In the genomic region with DNA sequence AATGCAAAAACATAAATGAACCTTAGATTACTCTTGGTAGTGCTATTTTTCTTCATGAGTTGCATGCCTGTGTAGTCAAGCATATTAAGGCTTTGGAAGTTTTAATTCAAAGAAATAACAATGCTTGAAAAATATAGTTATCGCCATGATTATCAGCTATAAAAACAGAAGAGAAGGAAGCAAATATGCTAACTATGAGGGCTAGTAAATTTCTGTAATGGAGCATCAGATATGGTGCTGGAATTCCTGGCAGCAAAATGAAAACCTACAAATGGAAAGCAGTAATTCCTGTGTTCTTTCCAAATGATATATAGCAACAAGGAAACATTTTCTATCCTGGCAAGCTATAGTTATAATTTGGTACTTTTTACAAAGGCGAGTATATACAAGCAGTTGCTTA, we compare ENCODE assay signal across 17 cellular contexts. TPM values are rescaled to one million over a fixed set of nuclear protein-coding genes. Genes with fewer than 3 reads are reported as not detected.
DNase-seq lines count a peak whose midpoint lies in the region; ATAC-seq and TF ChIP-seq lines count a peak whose summit lies in the region.
"Had no signal": no experiment of that assay in that cellular context is flagged by ENCODE, and none has a peak within 500 bp of the region (broad histone marks: within the 10 kb centered on the region; RNA-seq: fewer than 3 reads in every experiment).

No MANE protein-coding gene starts in this region.

- ATAC-seq in SK-N-SH treated with all-trans-retinoic acid at 6 μM for 48 hours: peak; percentile 30; the same call in 1 of the 3 replicates
- ATAC-seq in left lung: no peak

- peaks cover 0 to 19% of the 10 kb centered on the region in 2 donors for H3K36me3 ChIP-seq in left lung

- no peaks in the 10 kb centered on the region for H3K4me1 ChIP-seq in left lung
- H3K4me1 ChIP-seq: BLaER1 treated with 17β-estradiol and CSF1 and Interleukin-3, amounts not matched to agents 10 nM and 100 nM had no signal

- no peak overlapping the region for H3K4me3 ChIP-seq in fibroblast of pulmonary artery (replicated peaks; ENCODE audit: low read depth, low read length)
- no peak overlapping the region for H3K4me3 ChIP-seq in left lung
- H3K4me3 ChIP-seq: BLaER1 treated with 17β-estradiol and CSF1 and Interleukin-3, amounts not matched to agents 10 nM and 100 nM; SK-N-MC had no signal

- intact Hi-C loops in left lung (cut with DNase I): no loop called here

- no peak for TF ChIP-seq CTCF in fibroblast of pulmonary artery (IDR thresholded peaks at IDR 0.05; ENCODE audit: low read length, missing control alignments)
- TF ChIP-seq CTCF in left lung (IDR thresholded peaks at IDR 0.05): no peak

- no peak overlapping the region for H3K27ac ChIP-seq in left lung
- H3K27ac ChIP-seq: BLaER1 treated with 17β-estradiol and CSF1 and Interleukin-3, amounts not matched to agents 10 nM and 100 nM; SK-N-MC had no signal

- H3K27me3 ChIP-seq in left lung: no peaks in the 10 kb centered on the region
- H3K27me3 ChIP-seq: BLaER1 treated with 17β-estradiol and CSF1 and Interleukin-3, amounts not matched to agents 10 nM and 100 nM had no signal

- DNase-seq in GM03348 (ENCODE audit: low spot score) (peak; percentile 9), fibroblast of pulmonary artery (ENCODE audit: low read depth) (peak; percentile 34), non-pigmented ciliary epithelial cell (ENCODE audit: low read depth) (peak; percentile 8), NCI-H1436 (lab: John Stamatoyannopoulos, UW) (no peak), NCI-H2171 (lab: John Stamatoyannopoulos, UW) (no peak), left lung (no peak)
- DNase-seq in stimulated activated CD4-positive, alpha-beta T cell treated with anti-CD3 and anti-CD28 coated beads, Interleukin-12 subunit alpha, Interleukin-12 subunit beta, amount 100 ng/mL, for 4 hours: no peak
- DNase-seq: CD8-positive, alpha-beta memory T cell; DND-41; H9; NCI-H1417 treated with DMSO at 0.1 percent for 48 hours; NCI-H2029; NCI-H446 treated with DMSO at 0.1 percent for 48 hours; SHP77 had no signal

- no peaks in the 10 kb centered on the region for H3K9me3 ChIP-seq in left lung
- H3K9me3 ChIP-seq: BLaER1 treated with 17β-estradiol and CSF1 and Interleukin-3, amounts not matched to agents 10 nM and 100 nM had no signal

TF ChIP-seq in SK-N-SH treated with all-trans-retinoic acid at 6 μM for 48 hours, 23 proteins besides CTCF, POLR2A, EP300 and RAD21:
- TF ChIP-seq GLIS3 (CRISPR knock-in tag; IDR thresholded peaks at IDR 0.05): no peak
- no peak for TF ChIP-seq TOX (CRISPR knock-in tag; IDR thresholded peaks at IDR 0.05; ENCODE audit: borderline replicate concordance)
- no peak for TF ChIP-seq ARNTL (CRISPR knock-in tag; IDR thresholded peaks at IDR 0.05; ENCODE audit: borderline replicate concordance, low read depth)
- TF ChIP-seq, protein P1, sequence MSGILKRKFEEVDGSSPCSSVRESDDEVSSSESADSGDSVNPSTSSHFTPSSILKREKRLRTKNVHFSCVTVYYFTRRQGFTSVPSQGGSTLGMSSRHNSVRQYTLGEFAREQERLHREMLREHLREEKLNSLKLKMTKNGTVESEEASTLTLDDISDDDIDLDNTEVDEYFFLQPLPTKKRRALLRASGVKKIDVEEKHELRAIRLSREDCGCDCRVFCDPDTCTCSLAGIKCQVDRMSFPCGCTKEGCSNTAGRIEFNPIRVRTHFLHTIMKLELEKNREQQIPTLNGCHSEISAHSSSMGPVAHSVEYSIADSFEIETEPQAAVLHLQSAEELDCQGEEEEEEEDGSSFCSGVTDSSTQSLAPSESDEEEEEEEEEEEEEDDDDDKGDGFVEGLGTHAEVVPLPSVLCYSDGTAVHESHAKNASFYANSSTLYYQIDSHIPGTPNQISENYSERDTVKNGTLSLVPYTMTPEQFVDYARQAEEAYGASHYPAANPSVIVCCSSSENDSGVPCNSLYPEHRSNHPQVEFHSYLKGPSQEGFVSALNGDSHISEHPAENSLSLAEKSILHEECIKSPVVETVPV (CRISPR knock-in tag; IDR thresholded peaks at IDR 0.05): no peak
- TF ChIP-seq ISL1 (CRISPR knock-in tag; IDR thresholded peaks at IDR 0.05): peak; percentile 92

RNA-seq across cellular contexts. Expression of gene DOP1A, which starts 29.7 kb away (rescaled TPM):
- 10 to 100 TPM; 19.7 to 22.4 TPM for total RNA-seq in left lung

RNA-seq across cellular contexts. Expression of gene UBE3D, which starts 31.6 kb away (rescaled TPM):
- total RNA-seq in left lung: 1 to 10 TPM; 4.1 to 6.6 TPM

Comparison
In these comparisons a context has a peak if more than half of its experiments do, and no peak if none do; other contexts are left out.
1. DNase-seq: peak in GM03348 (single experiment), fibroblast of pulmonary artery (single experiment) and non-pigmented ciliary epithelial cell (single experiment); none in NCI-H1436 (single experiment), stimulated activated CD4-positive, alpha-beta T cell treated with anti-CD3 and anti-CD28 coated beads, Interleukin-12 subunit alpha, Interleukin-12 subunit beta, amount 100 ng/mL, for 4 hours (single experiment), NCI-H2171 (single experiment) and left lung (0 of 2).